ENCODE assay signal across 1 cellular context in the genomic region with DNA sequence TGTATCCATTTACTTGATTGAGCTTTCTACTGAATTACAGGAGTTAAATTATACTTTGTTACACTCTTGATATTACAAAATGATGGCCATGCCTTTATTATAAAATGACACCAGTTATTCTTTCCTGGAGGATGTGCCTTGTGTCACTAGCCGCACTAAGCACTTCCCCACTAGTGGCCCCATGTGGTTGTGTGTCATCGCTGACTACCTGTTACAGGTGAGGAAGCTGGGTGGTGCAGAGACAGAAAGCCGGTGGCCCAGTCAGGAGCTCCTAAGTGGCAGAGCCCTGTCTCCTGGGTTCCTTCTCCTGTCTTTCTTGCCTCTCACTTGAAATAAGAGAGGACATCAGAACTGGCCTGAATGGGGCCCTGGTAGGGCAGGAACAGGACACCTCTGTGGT.
TF ChIP-seq lines count a peak whose summit lies in the region.

No MANE protein-coding gene starts in this region.

TF ChIP-seq in WTC11, 78 proteins besides CTCF, POLR2A, EP300 and RAD21 (continued from another document):
- TF ChIP-seq CDX4 (CRISPR knock-in tag; IDR thresholded peaks at IDR 0.05; ENCODE audit: borderline replicate concordance) = no peak
